In the genomic region with DNA sequence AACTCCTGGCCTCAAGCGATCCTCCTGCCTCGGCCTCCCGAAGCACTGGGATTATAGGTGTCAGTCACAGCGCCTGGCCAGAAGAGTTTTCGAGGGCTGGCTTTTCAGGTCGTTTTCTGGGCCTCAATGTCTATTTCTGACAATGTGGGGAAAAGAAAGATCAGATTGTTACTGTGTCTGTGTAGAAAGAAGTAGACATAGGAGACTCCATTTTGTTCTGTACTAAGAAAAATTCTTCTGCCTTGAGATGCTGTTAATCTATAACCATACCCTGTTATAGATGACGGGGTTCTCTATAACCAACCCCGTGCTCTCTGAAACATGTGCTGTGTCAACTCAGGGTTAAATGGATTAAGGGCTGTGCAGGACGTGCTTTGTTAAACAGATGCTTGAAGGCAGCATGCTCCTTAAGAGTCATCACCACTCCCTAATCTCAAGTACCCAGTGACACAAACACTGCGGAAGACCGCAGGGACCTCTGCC, we compare ENCODE assay signal across 1 cellular context.
TF ChIP-seq lines count a peak whose summit lies in the region.

No MANE protein-coding gene starts in this region.

TF ChIP-seq in HepG2, 621 proteins besides CTCF, POLR2A, EP300 and RAD21:
- peak; percentile 56 for TF ChIP-seq ZNF770 (CRISPR knock-in tag; IDR thresholded peaks at IDR 0.05)
